In genomic region chr4:158995963-158996362, GRCh38 we compare ENCODE assay signal across 19 cellular contexts.
"Had no signal": no experiment of that assay in that cellular context is flagged by ENCODE, and none has a peak within 500 bp of the region (broad histone marks: within the 10 kb centered on the region; RNA-seq: fewer than 3 reads in every experiment).

No MANE protein-coding gene starts in this region.

- H3K27ac ChIP-seq: hepatocyte, neutrophil, ovary, tibial artery, upper lobe of left lung, uterus had no signal

- ATAC-seq: effector memory CD8-positive, alpha-beta T cell; naive thymus-derived CD4-positive, alpha-beta T cell; stimulated activated effector memory CD8-positive, alpha-beta T cell treated with anti-CD3 and anti-CD28 coated beads, Interleukin-12 subunit alpha, Interleukin-12 subunit beta, amount 100 ng/mL, for 72 hours had no signal

- FAIRE-seq: kidney had no signal

- H3K9me3 ChIP-seq: neutrophil, ovary, tibial artery, upper lobe of left lung, uterus had no signal

- H2AFZ ChIP-seq: hepatocyte had no signal

- H3K4me3 ChIP-seq: hepatocyte, lung, ovary, smooth muscle cell, tibial artery, upper lobe of left lung, uterus had no signal

- H3K79me2 ChIP-seq: hepatocyte had no signal

- H3K27me3 ChIP-seq: hepatocyte, neutrophil, ovary, tibial artery, upper lobe of left lung, uterus had no signal

- H3K36me3 ChIP-seq: neutrophil, ovary, tibial artery, upper lobe of left lung, uterus had no signal

- H3K4me2 ChIP-seq: hepatocyte, smooth muscle cell had no signal

- H3K4me1 ChIP-seq: upper lobe of left lung, uterus had no signal

- DNase-seq: effector memory CD8-positive, alpha-beta T cell; head of caudate nucleus; kidney; left cardiac atrium; left ventricle myocardium superior; naive thymus-derived CD4-positive, alpha-beta T cell; nephron progenitor cell; ovary; right cardiac atrium; stimulated activated CD4-positive, alpha-beta T cell treated with anti-CD3 and anti-CD28 coated beads, Interleukin-4, amount 100 ng/mL, for 1 hour; stimulated activated CD8-positive, alpha-beta memory T cell treated with anti-CD3 and anti-CD28 coated beads, Interleukin-4, amount 100 ng/mL, for 48 hours; tibial artery; upper lobe of left lung; uterus had no signal
